ENCODE assay signal across 14 cellular contexts in the genomic region with DNA sequence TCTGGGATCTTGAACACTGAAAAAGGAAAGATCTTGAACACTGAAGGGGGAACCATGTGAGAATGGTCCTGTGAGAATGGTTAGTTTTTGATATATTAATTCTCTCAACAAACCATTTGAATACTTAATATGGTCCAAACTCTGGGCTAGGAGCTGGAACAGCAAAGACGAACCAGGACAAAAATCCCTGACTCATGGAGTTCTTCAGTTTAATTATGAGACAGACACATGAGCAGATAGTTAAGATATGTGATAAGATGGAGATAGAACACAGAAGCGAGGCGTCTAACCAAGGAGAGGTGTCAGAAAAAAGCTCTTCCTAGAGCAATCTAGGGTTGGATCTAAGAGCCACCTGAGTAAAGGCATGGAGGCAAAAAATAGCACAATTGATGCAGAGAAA. TPM values are rescaled to one million over a fixed set of nuclear protein-coding genes. Genes with fewer than 3 reads are reported as not detected.
DNase-seq lines count a peak whose midpoint lies in the region; ATAC-seq and TF ChIP-seq lines count a peak whose summit lies in the region.
"Had no signal": no experiment of that assay in that cellular context is flagged by ENCODE, and none has a peak within 500 bp of the region (broad histone marks: within the 10 kb centered on the region; RNA-seq: fewer than 3 reads in every experiment).

No MANE protein-coding gene starts in this region.

- H3K36me3 Mint-ChIP-seq in activated naive CD8-positive, alpha-beta T cell treated with anti-CD3 and anti-CD28 coated beads, Interleukin-2, amount 10 ng/mL, durations not matched to agents 7 days and 5 days, result peaks cover 33% of the 10 kb centered on the region

- DNase-seq in activated naive CD8-positive, alpha-beta T cell treated with anti-CD3 and anti-CD28 coated beads, Interleukin-2, amount 10 ng/mL, durations not matched to agents 7 days and 5 days, result no peak
- DNase-seq in hippocampal formation (lab: John Stamatoyannopoulos, UW), result no peak
- no peak for DNase-seq in 8988T
- DNase-seq in NCI-H1436 (lab: John Stamatoyannopoulos, UW), result no peak
- no peak for DNase-seq in CD1c-positive myeloid dendritic cell (ENCODE audit: extremely low spot score)
- DNase-seq: activated effector memory CD4-positive, alpha-beta T cell treated with anti-CD3 and anti-CD28 coated beads, Interleukin-2, amount 50 U/mL, for 16 hours; dorsolateral prefrontal cortex; IMR-90 had no signal

- H3K4me2 ChIP-seq in DOHH2 (ENCODE audit: low read length), result peak overlapping the region; percentile 88

- peaks cover 6% of the 10 kb centered on the region for H3F3A ChIP-seq in DOHH2 (ENCODE audit: control insufficient read depth, insufficient read depth)

- H3K4me1 Mint-ChIP-seq in activated naive CD8-positive, alpha-beta T cell treated with anti-CD3 and anti-CD28 coated beads, Interleukin-2, amount 10 ng/mL, durations not matched to agents 7 days and 5 days, result peaks cover 62% of the 10 kb centered on the region

- no peaks in the 10 kb centered on the region for H3K27me3 Mint-ChIP-seq in activated naive CD8-positive, alpha-beta T cell treated with anti-CD3 and anti-CD28 coated beads, Interleukin-2, amount 10 ng/mL, durations not matched to agents 7 days and 5 days

- no peak overlapping the region for H2AFZ ChIP-seq in ACC112 (ENCODE audit: low read length, unreplicated experiment)

- POLR2A ChIA-PET in activated naive CD8-positive, alpha-beta T cell treated with anti-CD3 and anti-CD28 coated beads, Interleukin-2, amount 10 ng/mL, durations not matched to agents 7 days and 5 days (lab: Charles Lee), result interaction anchor here (1.9 to 13.2 kb wide), 3 partner anchors 9 to 50 kb away, joined by 5 to 157 read pairs (median 20); no protein-coding TSS in a partner anchor

- H3K79me2 ChIP-seq in ACC112 (ENCODE audit: control insufficient read depth, insufficient read depth, low read length, unreplicated experiment) (peaks cover 70% of the 10 kb centered on the region), DOHH2 (ENCODE audit: control insufficient read depth, low read length) (peaks cover 40% of the 10 kb centered on the region)

- H3K4me1 ChIP-seq in ACC112 (ENCODE audit: control insufficient read depth, insufficient read depth, low read length, unreplicated experiment) (peaks cover 33% of the 10 kb centered on the region), DOHH2 (ENCODE audit: control insufficient read depth, low read length) (peaks cover 53% of the 10 kb centered on the region), muscle layer of duodenum (ENCODE audit: control insufficient read depth in 1 of 2, insufficient read depth in 2 of 2, low read length in 2 of 2) (peaks cover 6 to 27% of the 10 kb centered on the region in 2 donors)

- no peak overlapping the region for H3K27ac Mint-ChIP-seq in activated naive CD8-positive, alpha-beta T cell treated with anti-CD3 and anti-CD28 coated beads, Interleukin-2, amount 10 ng/mL, durations not matched to agents 7 days and 5 days

- H4K20me1 ChIP-seq in DOHH2 (ENCODE audit: control insufficient read depth, insufficient read depth, low read depth, low read length), result no peaks in the 10 kb centered on the region

- no peak for ATAC-seq in activated naive CD8-positive, alpha-beta T cell treated with anti-CD3 and anti-CD28 coated beads, Interleukin-2, amount 10 ng/mL, durations not matched to agents 7 days and 5 days (ENCODE audit: low read depth)

- no peaks in the 10 kb centered on the region for H3K9me3 Mint-ChIP-seq in activated naive CD8-positive, alpha-beta T cell treated with anti-CD3 and anti-CD28 coated beads, Interleukin-2, amount 10 ng/mL, durations not matched to agents 7 days and 5 days

- H3K27me3 ChIP-seq in ACC112 (ENCODE audit: insufficient read depth, low read length), result no peaks in the 10 kb centered on the region
- H3K27me3 ChIP-seq in DOHH2 (ENCODE audit: control insufficient read depth, low read length), result no peaks in the 10 kb centered on the region
- H3K27me3 ChIP-seq in muscle layer of duodenum (ENCODE audit: low read depth, low read length), result no peaks in the 10 kb centered on the region
- H3K27me3 ChIP-seq: dorsolateral prefrontal cortex had no signal

- H3K36me3 ChIP-seq in ACC112 (ENCODE audit: insufficient read depth, low read length) (0 out of 2 replicates have a peak, but pooled peaks cover 2% of the 10 kb centered on the region), DOHH2 (ENCODE audit: control insufficient read depth, low read length) (peaks cover 29% of the 10 kb centered on the region), muscle layer of duodenum (ENCODE audit: control insufficient read depth in 1 of 2, insufficient read depth in 2 of 2, low read length in 2 of 2) (peaks cover 4 to 5% of the 10 kb centered on the region in 2 donors)

- no peaks in the 10 kb centered on the region for H3K9me2 ChIP-seq in DOHH2 (replicated peaks; ENCODE audit: control insufficient read depth, low read length)

- H3K27ac ChIP-seq in ACC112 (ENCODE audit: low read depth, low read length) (no peak overlapping the region), DOHH2 (ENCODE audit: low read depth, low read length) (no peak overlapping the region), muscle layer of duodenum (ENCODE audit: low read length) (no peak overlapping the region)
- H3K27ac ChIP-seq: RWPE1 had no signal

- H3K4me3 ChIP-seq in ACC112 (ENCODE audit: low read depth, low read length) (peak overlapping the region; percentile 93), DOHH2 (ENCODE audit: low read length) (peak overlapping the region; percentile 81), muscle layer of duodenum (ENCODE audit: low read depth in 1 of 2, low read length in 2 of 2) (peak overlapping the region; percentile 72 to 82)

- H3K9me3 ChIP-seq in DOHH2 (ENCODE audit: control insufficient read depth, insufficient read depth, low read length), result no peaks in the 10 kb centered on the region
- no peaks in the 10 kb centered on the region for H3K9me3 ChIP-seq in muscle layer of duodenum (ENCODE audit: control insufficient read depth in 1 of 2, low read length in 2 of 2)

- H3K4me3 Mint-ChIP-seq in activated naive CD8-positive, alpha-beta T cell treated with anti-CD3 and anti-CD28 coated beads, Interleukin-2, amount 10 ng/mL, durations not matched to agents 7 days and 5 days, result peak overlapping the region; percentile 96

- TF ChIP-seq CTCF in DOHH2 (IDR thresholded peaks at IDR 0.05; ENCODE audit: low read depth, low read length, poor library complexity, severe bottlenecking), result no peak

RNA-seq across cellular contexts. Expression of a gene that starts 1.6 kb away (rescaled TPM):
- 100 to 1,000 TPM; 124 to 130 TPM for total RNA-seq in activated naive CD8-positive, alpha-beta T cell treated with anti-CD3 and anti-CD28 coated beads, Interleukin-2, amount 10 ng/mL, durations not matched to agents 7 days and 5 days

RNA-seq across cellular contexts. Expression of a gene that starts 4.1 kb away (rescaled TPM):
- total RNA-seq in activated naive CD8-positive, alpha-beta T cell treated with anti-CD3 and anti-CD28 coated beads, Interleukin-2, amount 10 ng/mL, durations not matched to agents 7 days and 5 days, result 1 to 10 TPM; 7.0 to 8.6 TPM

RNA-seq across cellular contexts. Expression of a gene that starts 12.2 kb away (rescaled TPM):
- 10 to 100 TPM; 10.6 to 13.5 TPM for total RNA-seq in activated naive CD8-positive, alpha-beta T cell treated with anti-CD3 and anti-CD28 coated beads, Interleukin-2, amount 10 ng/mL, durations not matched to agents 7 days and 5 days

RNA-seq across cellular contexts. Expression of a gene that starts 25.2 kb away (rescaled TPM):
- 1 to 10 TPM in 1 of 2 experiments, under 1 TPM in 1; 0.45 to 1.3 TPM for total RNA-seq in activated naive CD8-positive, alpha-beta T cell treated with anti-CD3 and anti-CD28 coated beads, Interleukin-2, amount 10 ng/mL, durations not matched to agents 7 days and 5 days
- total RNA-seq: H1, IMR-90, ureter had no signal

RNA-seq across cellular contexts. Expression of a gene that starts 50.5 kb away (rescaled TPM):
- 100 to 1,000 TPM; 107 to 108 TPM for total RNA-seq in activated naive CD8-positive, alpha-beta T cell treated with anti-CD3 and anti-CD28 coated beads, Interleukin-2, amount 10 ng/mL, durations not matched to agents 7 days and 5 days
